1 cellular context compared by ENCODE assay signal in genomic region chr14:22887260-22887989, GRCh38.
TF ChIP-seq lines count a peak whose summit lies in the region.

No MANE protein-coding gene starts in this region.

TF ChIP-seq in HEK293, 187 proteins besides CTCF, POLR2A, EP300 and RAD21 (continued from another document):
- TF ChIP-seq ZNF518A (tag by site-specific recombination; conservative IDR thresholded peaks at IDR 0.05; ENCODE audit: low read depth) = 0 out of 2 replicates have a peak, but pooled peaks have one; percentile 31
